ENCODE assay signal across 37 cellular contexts in genomic region chr1:32468791-32469190, GRCh38. TPM values are rescaled to one million over a fixed set of nuclear protein-coding genes. Genes with fewer than 3 reads are reported as not detected.
"Had no signal": no experiment of that assay in that cellular context is flagged by ENCODE, and none has a peak within 500 bp of the region (broad histone marks: within the 10 kb centered on the region; RNA-seq: fewer than 3 reads in every experiment).

No MANE protein-coding gene starts in this region.

- H3K27ac ChIP-seq: KMS-11 had no signal

- H3K36me3 ChIP-seq: MG63 had no signal

- H3K9ac ChIP-seq: KMS-11 had no signal

- H3K4me3 ChIP-seq: MG63 had no signal

- H3K4me2 ChIP-seq: KMS-11 had no signal

- H3K9me3 ChIP-seq: MG63 had no signal

- DNase-seq: Karpas-422, Kasumi-1, KG1, MG63, MM.1S, MV-4-11, NCI-H1048, NCI-H1092, NCI-H1092 treated with DMSO at 0.1 percent for 48 hours, NCI-H1105, NCI-H1105 treated with DMSO at 0.1 percent for 48 hours, NCI-H1417, NCI-H1417 treated with DMSO at 0.1 percent for 48 hours, NCI-H1436, NCI-H1436 treated with DMSO at 0.1 percent for 48 hours, NCI-H146, NCI-H1694, NCI-H1694 treated with DMSO at 0.1 percent for 48 hours, NCI-H187, NCI-H187 treated with DMSO at 0.1 percent for 48 hours, NCI-H1930, NCI-H2029, NCI-H2029 treated with DMSO at 0.1 percent for 48 hours, NCI-H2081, NCI-H2081 treated with DMSO at 0.1 percent for 48 hours, NCI-H2107, NCI-H2171, NCI-H2171 treated with DMSO at 0.1 percent for 48 hours, NCI-H2227 treated with DMSO at 0.1 percent for 48 hours, NCI-H226, NCI-H345, NCI-H446, NCI-H446 treated with DMSO at 0.1 percent for 48 hours had no signal

RNA-seq across cellular contexts. Expression of gene ZBTB8B, which starts 3.9 kb away (rescaled TPM):
- total RNA-seq: LHCN-M2, MCF 10A, NCI-H460 had no signal
